ENCODE assay signal across 8 cellular contexts in the genomic region with DNA sequence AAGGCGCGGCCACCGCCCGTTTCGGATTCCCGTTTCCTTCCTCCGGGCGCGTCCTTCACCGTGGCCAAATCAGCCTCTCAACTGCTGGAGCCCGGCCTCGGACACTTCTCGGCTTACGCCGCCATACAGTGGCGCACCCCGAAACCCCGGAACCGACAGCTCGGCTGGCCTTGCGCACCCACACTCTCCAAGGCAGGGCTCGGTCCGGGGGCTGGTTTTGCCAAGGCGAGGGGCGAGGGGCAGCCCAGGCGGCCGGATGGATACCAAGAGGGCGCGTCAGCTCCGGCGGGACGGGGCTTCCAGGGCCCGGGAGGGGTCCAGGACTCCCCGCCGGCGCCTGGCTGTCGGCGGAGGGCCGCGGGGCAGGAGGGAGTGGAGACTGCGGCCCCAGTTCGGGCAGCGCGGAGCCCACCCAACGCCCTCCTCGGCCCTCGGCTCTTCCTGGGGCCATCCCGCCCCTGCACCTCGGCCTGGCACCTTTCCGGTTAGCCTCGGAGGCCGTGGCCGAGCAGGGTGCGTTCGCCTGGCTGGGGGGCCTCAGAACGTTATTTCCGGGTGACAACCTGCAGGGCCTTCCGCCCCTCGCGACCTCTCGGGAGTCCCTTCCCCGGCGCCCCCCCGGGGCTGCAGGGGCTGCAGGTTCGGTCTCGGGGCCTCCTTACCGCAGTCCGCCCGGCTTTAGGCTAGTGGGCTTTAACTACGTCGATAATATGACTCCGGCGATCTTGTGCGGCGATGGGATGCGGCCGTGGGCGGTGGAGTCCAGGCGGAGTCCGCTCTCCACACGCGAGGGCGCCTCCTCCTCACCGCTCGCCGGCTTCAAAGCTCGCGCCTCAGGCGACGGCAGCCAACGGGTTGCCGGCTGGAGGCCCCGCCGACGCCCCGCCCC. TPM values are rescaled to one million over a fixed set of nuclear protein-coding genes. Genes with fewer than 3 reads are reported as not detected.
DNase-seq lines count a peak whose midpoint lies in the region; ATAC-seq and TF ChIP-seq lines count a peak whose summit lies in the region.

No MANE protein-coding gene starts in this region.

- intact Hi-C loops in heart right ventricle (cut with DNase I) = loop anchor here in 7 of 10 donors (5.0 to 10.0 kb wide), 4 partner anchors 41 to 146 kb away; a partner anchor contains a TSS
- intact Hi-C loops in sigmoid colon (cut with DNase I) = loop anchor here (2.0 to 10.0 kb wide), 5 partner anchors 42 to 374 kb away; a partner anchor contains a TSS

- no peaks in the 10 kb centered on the region for H3K27me3 ChIP-seq in heart right ventricle
- H3K27me3 ChIP-seq in sigmoid colon = no peaks in the 10 kb centered on the region

- H3K27ac ChIP-seq in KOPT-K1 (ENCODE audit: low read depth, low read length, poor library complexity, severe bottlenecking) (peak overlapping the region; percentile 89), heart right ventricle (peak overlapping the region in 8 of 10 donors; percentile 14 to 90 (median 52)), sigmoid colon (peak overlapping the region; percentile 75 to 82 (median 79))

- no peak overlapping the region for H3K27ac Mint-ChIP-seq in activated T-helper 17 cell treated with anti-CD3 and anti-CD28 coated beads, Interleukin-2, amount 50 U/mL, for 72 hours

- peaks cover 0 to 29% (median 21%) of the 10 kb centered on the region in 9 donors for H3K4me1 ChIP-seq in heart right ventricle
- peaks cover 0 to 33% (median 16%) of the 10 kb centered on the region in 4 donors for H3K4me1 ChIP-seq in sigmoid colon

- H3K9me3 Mint-ChIP-seq in activated T-helper 17 cell treated with anti-CD3 and anti-CD28 coated beads, Interleukin-2, amount 50 U/mL, for 72 hours = no peaks in the 10 kb centered on the region

- H3K36me3 Mint-ChIP-seq in activated T-helper 17 cell treated with anti-CD3 and anti-CD28 coated beads, Interleukin-2, amount 50 U/mL, for 72 hours (ENCODE audit: low read depth) = peaks cover 57% of the 10 kb centered on the region

- DNase-seq in GM12864 (ENCODE audit: low read depth) (no peak), heart right ventricle (peak; percentile 13 to 33), sigmoid colon (peak; percentile 63), NCI-H526 treated with DMSO at 0.1 percent for 48 hours (lab: John Stamatoyannopoulos, UW) (no peak), NCI-H526 (lab: John Stamatoyannopoulos, UW) (no peak)

- H3K9me3 ChIP-seq in KOPT-K1 (ENCODE audit: insufficient read depth, low read length, poor library complexity, severe bottlenecking) (no peaks in the 10 kb centered on the region), heart right ventricle (no peaks in the 10 kb centered on the region), sigmoid colon (no peaks in the 10 kb centered on the region)

- no peak for TF ChIP-seq CTCF in GM12864 (IDR thresholded peaks at IDR 0.05; ENCODE audit: low read depth, low read length, missing control alignments)
- peak in 3 of 9 donors; percentile 10 to 30 (median 19) for TF ChIP-seq CTCF in heart right ventricle (IDR thresholded peaks at IDR 0.05)
- TF ChIP-seq CTCF in sigmoid colon (IDR thresholded peaks at IDR 0.05) = no peak

- peak overlapping the region; percentile 99 for H3K4me3 ChIP-seq in GM12864 (ENCODE audit: low read depth, low read length)
- peak overlapping the region; percentile 75 to 97 (median 90) for H3K4me3 ChIP-seq in heart right ventricle
- peak overlapping the region; percentile 77 to 97 (median 86) for H3K4me3 ChIP-seq in sigmoid colon

- H3K36me3 ChIP-seq in KOPT-K1 (ENCODE audit: insufficient read depth, low read length) (peaks cover 64% of the 10 kb centered on the region), heart right ventricle (peaks cover 0 to 21% (median 0%) of the 10 kb centered on the region in 9 donors), sigmoid colon (no peaks in the 10 kb centered on the region)

- 0% methylated on average over 96 of the region's 96 CpGs for WGBS in heart right ventricle, 2 donors
- WGBS in sigmoid colon, 2 donors = 0% methylated on average over 96 of the region's 96 CpGs

- peaks cover 34% of the 10 kb centered on the region for H3K4me1 Mint-ChIP-seq in activated T-helper 17 cell treated with anti-CD3 and anti-CD28 coated beads, Interleukin-2, amount 50 U/mL, for 72 hours

- no peaks in the 10 kb centered on the region for H3K27me3 Mint-ChIP-seq in activated T-helper 17 cell treated with anti-CD3 and anti-CD28 coated beads, Interleukin-2, amount 50 U/mL, for 72 hours

- TF ChIP-seq POLR2A in sigmoid colon (IDR thresholded peaks at IDR 0.05) = no peak

- no peak for TF ChIP-seq EP300 in sigmoid colon (IDR thresholded peaks at IDR 0.05)

- ATAC-seq in GM21619 (IDR thresholded peaks at IDR 0.05; ENCODE audit: unreplicated experiment) = peak; percentile 9
- peak; percentile 4 for ATAC-seq in activated T-helper 17 cell treated with anti-CD3 and anti-CD28 coated beads, Interleukin-2, amount 50 U/mL, for 72 hours (replicated peaks)
- ATAC-seq in heart right ventricle = peak in 6 of 8 donors; percentile 1 to 29 (median 7)

- peak overlapping the region; percentile 84 for H3K4me3 Mint-ChIP-seq in activated T-helper 17 cell treated with anti-CD3 and anti-CD28 coated beads, Interleukin-2, amount 50 U/mL, for 72 hours

RNA-seq across cellular contexts. Expression of a gene that starts 0.7 kb away (rescaled TPM):
- total RNA-seq in activated T-helper 17 cell treated with anti-CD3 and anti-CD28 coated beads, Interleukin-2, amount 50 U/mL, for 72 hours = 10 to 100 TPM; 24.7 to 29.0 TPM
- 10 to 100 TPM in 6 of 10 donors, 1 to 10 TPM in 4; 7.5 to 15.0 (median 10.4) TPM for total RNA-seq in heart right ventricle
- polyA plus RNA-seq in heart right ventricle = 1 to 10 TPM; 7.8 to 8.8 TPM
- total RNA-seq in sigmoid colon = 10 to 100 TPM; 12.8 to 18.0 (median 15.2) TPM
- 10 to 100 TPM in 2 of 3 donors, 1 to 10 TPM in 1; 6.6 to 19.7 (median 13.7) TPM for polyA plus RNA-seq in sigmoid colon

RNA-seq across cellular contexts. Expression of a gene that starts 42.1 kb away (rescaled TPM):
- total RNA-seq in activated T-helper 17 cell treated with anti-CD3 and anti-CD28 coated beads, Interleukin-2, amount 50 U/mL, for 72 hours = 100 to 1,000 TPM in 1 of 2 donors, 10 to 100 TPM in 1; 94.2 to 210 TPM
- 10 to 100 TPM in 7 of 10 donors, 1 to 10 TPM in 3; 7.1 to 44.3 (median 12.1) TPM for total RNA-seq in heart right ventricle
- 10 to 100 TPM in 1 of 2 donors, 1 to 10 TPM in 1; 7.3 to 26.8 TPM for polyA plus RNA-seq in heart right ventricle
- total RNA-seq in sigmoid colon = 10 to 100 TPM; 41.0 to 53.1 (median 42.5) TPM
- 10 to 100 TPM; 35.4 to 83.9 (median 43.9) TPM for polyA plus RNA-seq in sigmoid colon

Comparison
In these comparisons a context has a peak if more than half of its experiments do, and no peak if none do; other contexts are left out.
1. DNase-seq: peak in heart right ventricle (2 of 2) and sigmoid colon (single experiment); none in GM12864 (single experiment), NCI-H526 treated with DMSO at 0.1 percent for 48 hours (single experiment) and NCI-H526 (0 of 2).
2. Peak in every context shown above with its lines, with median percentiles within 50 percentile points of each other: H3K4me3 ChIP-seq, ATAC-seq and H3K27ac ChIP-seq.